In genomic region chr22:31230871-31231621, GRCh38 we compare ENCODE assay signal across 1 cellular context.
TF ChIP-seq lines count a peak whose summit lies in the region.

No MANE protein-coding gene starts in this region.

TF ChIP-seq in HepG2, 621 proteins besides CTCF, POLR2A, EP300 and RAD21 (continued from another document and continues in another):
- TF ChIP-seq, protein P1, sequence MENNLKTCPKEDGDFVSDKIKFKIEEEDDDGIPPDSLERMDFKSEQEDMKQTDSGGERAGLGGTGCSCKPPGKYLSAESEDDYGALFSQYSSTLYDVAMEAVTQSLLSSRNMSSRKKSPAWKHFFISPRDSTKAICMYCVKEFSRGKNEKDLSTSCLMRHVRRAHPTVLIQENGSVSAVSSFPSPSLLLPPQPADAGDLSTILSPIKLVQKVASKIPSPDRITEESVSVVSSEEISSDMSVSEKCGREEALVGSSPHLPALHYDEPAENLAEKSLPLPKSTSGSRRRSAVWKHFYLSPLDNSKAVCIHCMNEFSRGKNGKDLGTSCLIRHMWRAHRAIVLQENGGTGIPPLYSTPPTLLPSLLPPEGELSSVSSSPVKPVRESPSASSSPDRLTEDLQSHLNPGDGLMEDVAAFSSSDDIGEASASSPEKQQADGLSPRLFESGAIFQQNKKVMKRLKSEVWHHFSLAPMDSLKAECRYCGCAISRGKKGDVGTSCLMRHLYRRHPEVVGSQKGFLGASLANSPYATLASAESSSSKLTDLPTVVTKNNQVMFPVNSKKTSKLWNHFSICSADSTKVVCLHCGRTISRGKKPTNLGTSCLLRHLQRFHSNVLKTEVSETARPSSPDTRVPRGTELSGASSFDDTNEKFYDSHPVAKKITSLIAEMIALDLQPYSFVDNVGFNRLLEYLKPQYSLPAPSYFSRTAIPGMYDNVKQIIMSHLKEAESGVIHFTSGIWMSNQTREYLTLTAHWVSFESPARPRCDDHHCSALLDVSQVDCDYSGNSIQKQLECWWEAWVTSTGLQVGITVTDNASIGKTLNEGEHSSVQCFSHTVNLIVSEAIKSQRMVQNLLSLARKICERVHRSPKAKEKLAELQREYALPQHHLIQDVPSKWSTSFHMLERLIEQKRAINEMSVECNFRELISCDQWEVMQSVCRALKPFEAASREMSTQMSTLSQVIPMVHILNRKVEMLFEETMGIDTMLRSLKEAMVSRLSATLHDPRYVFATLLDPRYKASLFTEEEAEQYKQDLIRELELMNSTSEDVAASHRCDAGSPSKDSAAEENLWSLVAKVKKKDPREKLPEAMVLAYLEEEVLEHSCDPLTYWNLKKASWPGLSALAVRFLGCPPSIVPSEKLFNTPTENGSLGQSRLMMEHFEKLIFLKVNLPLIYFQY (CRISPR knock-in tag; IDR thresholded peaks at IDR 0.05; ENCODE audit: borderline replicate concordance): peak; percentile 35; the same call in 1 of the 2 replicates
- TF ChIP-seq HNRNPLL (IDR thresholded peaks at IDR 0.05; ENCODE audit: low read depth, low read length, poor library complexity, severe bottlenecking): no peak
- TF ChIP-seq ZNF232 (CRISPR knock-in tag; IDR thresholded peaks at IDR 0.05; ENCODE audit: borderline replicate concordance): no peak
- TF ChIP-seq MXD1 (CRISPR knock-in tag; IDR thresholded peaks at IDR 0.05): no peak
- no peak for TF ChIP-seq ZNF264 (CRISPR knock-in tag; IDR thresholded peaks at IDR 0.05)
- TF ChIP-seq ZNF543 (CRISPR knock-in tag; IDR thresholded peaks at IDR 0.05): no peak
- TF ChIP-seq ZBTB20 (CRISPR knock-in tag; IDR thresholded peaks at IDR 0.05; ENCODE audit: borderline replicate concordance, low read depth): no peak
- no peak for TF ChIP-seq CBX1 (IDR thresholded peaks at IDR 0.05; ENCODE audit: low read depth)
- no peak for TF ChIP-seq TBL1XR1 (IDR thresholded peaks at IDR 0.05; ENCODE audit: borderline replicate concordance, low read length, partially characterized antibody)
- no peak for TF ChIP-seq NFE2 (CRISPR knock-in tag; IDR thresholded peaks at IDR 0.05)
- no peak for TF ChIP-seq ZNF567 (CRISPR knock-in tag; IDR thresholded peaks at IDR 0.05; ENCODE audit: borderline replicate concordance)
- no peak for TF ChIP-seq FOXA1 (IDR thresholded peaks at IDR 0.05)
- TF ChIP-seq FOXA1 (CRISPR knock-in tag; IDR thresholded peaks at IDR 0.05): peak; percentile 66
- TF ChIP-seq U2AF2 (IDR thresholded peaks at IDR 0.05; ENCODE audit: low read depth, low read length): no peak
- no peak for TF ChIP-seq TBX3 (IDR thresholded peaks at IDR 0.05; ENCODE audit: borderline replicate concordance)
- no peak for TF ChIP-seq KIAA2018 (CRISPR knock-in tag; IDR thresholded peaks at IDR 0.05; ENCODE audit: borderline replicate concordance)
- peak; percentile 40; the same call in 1 of the 2 replicates for TF ChIP-seq YEATS2 (CRISPR knock-in tag; IDR thresholded peaks at IDR 0.05; ENCODE audit: borderline replicate concordance)
- TF ChIP-seq FUBP1 (CRISPR knock-in tag; IDR thresholded peaks at IDR 0.05; ENCODE audit: borderline replicate concordance): no peak
- TF ChIP-seq HDAC1 (CRISPR knock-in tag; IDR thresholded peaks at IDR 0.05): peak; percentile 42; the same call in 1 of the 2 replicates
- no peak for TF ChIP-seq CEBPZ (IDR thresholded peaks at IDR 0.05; ENCODE audit: low read length)
- TF ChIP-seq ZBTB8A (CRISPR knock-in tag; IDR thresholded peaks at IDR 0.05; ENCODE audit: borderline replicate concordance, low read depth): no peak
- peak; percentile 55 for TF ChIP-seq RXRB (CRISPR knock-in tag; IDR thresholded peaks at IDR 0.05; ENCODE audit: borderline replicate concordance)
- no peak for TF ChIP-seq ZNF589 (CRISPR knock-in tag; conservative IDR thresholded peaks at IDR 0.05)
- no peak for TF ChIP-seq E2F1 (CRISPR knock-in tag; IDR thresholded peaks at IDR 0.05)
- no peak for TF ChIP-seq ZNF709 (CRISPR knock-in tag; IDR thresholded peaks at IDR 0.05)
- TF ChIP-seq ZNF441 (CRISPR knock-in tag; IDR thresholded peaks at IDR 0.05; ENCODE audit: borderline replicate concordance): no peak
- TF ChIP-seq PPARG (CRISPR knock-in tag; conservative IDR thresholded peaks at IDR 0.05): peak; percentile 55
- TF ChIP-seq MIER3 (CRISPR knock-in tag; IDR thresholded peaks at IDR 0.05; ENCODE audit: borderline replicate concordance): peak; percentile 52; the same call in 1 of the 2 replicates
- peak; percentile 73; the same call in 1 of the 2 replicates for TF ChIP-seq TBX2 (CRISPR knock-in tag; IDR thresholded peaks at IDR 0.05; ENCODE audit: borderline replicate concordance)
- no peak for TF ChIP-seq TBP (CRISPR knock-in tag; IDR thresholded peaks at IDR 0.05)
- TF ChIP-seq, protein P2, sequence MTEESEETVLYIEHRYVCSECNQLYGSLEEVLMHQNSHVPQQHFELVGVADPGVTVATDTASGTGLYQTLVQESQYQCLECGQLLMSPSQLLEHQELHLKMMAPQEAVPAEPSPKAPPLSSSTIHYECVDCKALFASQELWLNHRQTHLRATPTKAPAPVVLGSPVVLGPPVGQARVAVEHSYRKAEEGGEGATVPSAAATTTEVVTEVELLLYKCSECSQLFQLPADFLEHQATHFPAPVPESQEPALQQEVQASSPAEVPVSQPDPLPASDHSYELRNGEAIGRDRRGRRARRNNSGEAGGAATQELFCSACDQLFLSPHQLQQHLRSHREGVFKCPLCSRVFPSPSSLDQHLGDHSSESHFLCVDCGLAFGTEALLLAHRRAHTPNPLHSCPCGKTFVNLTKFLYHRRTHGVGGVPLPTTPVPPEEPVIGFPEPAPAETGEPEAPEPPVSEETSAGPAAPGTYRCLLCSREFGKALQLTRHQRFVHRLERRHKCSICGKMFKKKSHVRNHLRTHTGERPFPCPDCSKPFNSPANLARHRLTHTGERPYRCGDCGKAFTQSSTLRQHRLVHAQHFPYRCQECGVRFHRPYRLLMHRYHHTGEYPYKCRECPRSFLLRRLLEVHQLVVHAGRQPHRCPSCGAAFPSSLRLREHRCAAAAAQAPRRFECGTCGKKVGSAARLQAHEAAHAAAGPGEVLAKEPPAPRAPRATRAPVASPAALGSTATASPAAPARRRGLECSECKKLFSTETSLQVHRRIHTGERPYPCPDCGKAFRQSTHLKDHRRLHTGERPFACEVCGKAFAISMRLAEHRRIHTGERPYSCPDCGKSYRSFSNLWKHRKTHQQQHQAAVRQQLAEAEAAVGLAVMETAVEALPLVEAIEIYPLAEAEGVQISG (CRISPR knock-in tag; IDR thresholded peaks at IDR 0.05): no peak
- peak; percentile 14; the same call in 1 of the 2 replicates for TF ChIP-seq KDM5A (IDR thresholded peaks at IDR 0.05; ENCODE audit: borderline replicate concordance, low read length)
- TF ChIP-seq MAX (IDR thresholded peaks at IDR 0.05): no peak
- no peak for TF ChIP-seq ZNF556 (CRISPR knock-in tag; IDR thresholded peaks at IDR 0.05; ENCODE audit: borderline replicate concordance)
- no peak for TF ChIP-seq NFE2L1 (CRISPR knock-in tag; IDR thresholded peaks at IDR 0.05; ENCODE audit: borderline replicate concordance)
- peak; percentile 45; the same call in 1 of the 2 replicates for TF ChIP-seq KAT8 (CRISPR knock-in tag; IDR thresholded peaks at IDR 0.05)
- TF ChIP-seq ZKSCAN1 (IDR thresholded peaks at IDR 0.05; ENCODE audit: low read length): no peak
- no peak for TF ChIP-seq NR2F1 (CRISPR knock-in tag; IDR thresholded peaks at IDR 0.05)
- no peak for TF ChIP-seq CENPT (CRISPR knock-in tag; IDR thresholded peaks at IDR 0.05; ENCODE audit: low read depth)
- no peak for TF ChIP-seq ISX (CRISPR knock-in tag; conservative IDR thresholded peaks at IDR 0.05)
